In genomic region chr9:37037744-37038640, GRCh38 we compare ENCODE assay signal across 9 cellular contexts. TPM values are rescaled to one million over a fixed set of nuclear protein-coding genes. Genes with fewer than 3 reads are reported as not detected.
A peak's percentile ranks its signal among the peaks of the same experiment; 100 is the strongest.
DNase-seq lines count a peak whose midpoint lies in the region; ATAC-seq, FAIRE-seq and TF ChIP-seq lines count a peak whose summit lies in the region.
"Had no signal": no experiment of that assay in that cellular context is flagged by ENCODE, and none has a peak within 500 bp of the region (broad histone marks: within the 10 kb centered on the region; RNA-seq: fewer than 3 reads in every experiment).

No MANE protein-coding gene starts in this region.

- ATAC-seq in lower lobe of right lung, result peak in 1 of 2 donors; percentile 39
- no peak for ATAC-seq in HG02571 (IDR thresholded peaks at IDR 0.05; ENCODE audit: unreplicated experiment)

- no peaks in the 10 kb centered on the region for H3K36me3 Mint-ChIP-seq in MCF 10A (ENCODE audit: insufficient read depth, unreplicated experiment)
- no peaks in the 10 kb centered on the region for H3K36me3 Mint-ChIP-seq in activated naive CD4-positive, alpha-beta T cell treated with anti-CD3 and anti-CD28 coated beads for 36 hours (ENCODE audit: low read depth)
- H3K36me3 Mint-ChIP-seq in type B pancreatic cell, result no peaks in the 10 kb centered on the region

- intact Hi-C loops in breast epithelium (cut with DNase I; ENCODE audit: low total_unique reads) (no loop called here), MCF 10A (cut with micrococcal nuclease) (no loop called here), lower lobe of right lung (cut with DNase I) (no loop called here)
- intact Hi-C loops in activated naive CD4-positive, alpha-beta T cell treated with anti-CD3 and anti-CD28 coated beads for 36 hours (cut with micrococcal nuclease), result loop anchor here (1.0 kb wide), 2 partner anchors 11 to 41 kb away; no protein-coding TSS in a partner anchor

- H3K27ac Mint-ChIP-seq in MCF 10A (ENCODE audit: low read depth, unreplicated experiment), result no peak overlapping the region
- H3K27ac Mint-ChIP-seq in activated naive CD4-positive, alpha-beta T cell treated with anti-CD3 and anti-CD28 coated beads for 36 hours, result no peak overlapping the region
- no peak overlapping the region for H3K27ac Mint-ChIP-seq in type B pancreatic cell

- H3K27me3 ChIP-seq in breast epithelium, result peaks cover 18 to 93% of the 10 kb centered on the region in 2 donors
- peaks cover 98% of the 10 kb centered on the region for H3K27me3 ChIP-seq in lower lobe of right lung (ENCODE audit: low read depth)

- H3K4me1 ChIP-seq in breast epithelium (peaks cover 8 to 10% of the 10 kb centered on the region in 2 donors), lower lobe of right lung (peaks cover 47% of the 10 kb centered on the region)

- no peak for FAIRE-seq in H54 (lab: Jason Lieb, UNC)

- no peaks in the 10 kb centered on the region for H3K36me3 ChIP-seq in breast epithelium
- H3K36me3 ChIP-seq in lower lobe of right lung, result no peaks in the 10 kb centered on the region

- TF ChIP-seq CTCF in breast epithelium (IDR thresholded peaks at IDR 0.05) (no peak), MCF 10A (IDR thresholded peaks at IDR 0.05; ENCODE audit: unreplicated experiment) (no peak), lower lobe of right lung (IDR thresholded peaks at IDR 0.05) (no peak), type B pancreatic cell (conservative IDR thresholded peaks at IDR 0.05) (no peak)

- POLR2A ChIA-PET in MCF 10A (lab: Yijun Ruan, JAX), result no interaction called here

- H3K27ac ChIP-seq in breast epithelium (no peak overlapping the region), lower lobe of right lung (no peak overlapping the region)

- H3K4me3 ChIP-seq in breast epithelium, result peak overlapping the region; percentile 49 to 78 (median 54)
- H3K4me3 ChIP-seq in lower lobe of right lung, result peak overlapping the region; percentile 62

- no TSS peak for BruUV-seq in MCF 10A (replicated peaks; lab: Mats Ljungman, UMichigan)

- H3K9me3 Mint-ChIP-seq in MCF 10A (ENCODE audit: unreplicated experiment) (peaks cover 7% of the 10 kb centered on the region), type B pancreatic cell (no peaks in the 10 kb centered on the region)
- H3K9me3 Mint-ChIP-seq in activated naive CD4-positive, alpha-beta T cell treated with anti-CD3 and anti-CD28 coated beads for 36 hours, result no peaks in the 10 kb centered on the region

- H3K27me3 Mint-ChIP-seq in MCF 10A (ENCODE audit: insufficient read depth, unreplicated experiment) (peaks cover 54% of the 10 kb centered on the region), type B pancreatic cell (peaks cover 99% of the 10 kb centered on the region)
- peaks cover 72% of the 10 kb centered on the region for H3K27me3 Mint-ChIP-seq in activated naive CD4-positive, alpha-beta T cell treated with anti-CD3 and anti-CD28 coated beads for 36 hours (ENCODE audit: low read depth)

- TF ChIP-seq POLR2A in breast epithelium (IDR thresholded peaks at IDR 0.05), result no peak
- TF ChIP-seq POLR2A in H54 (IDR thresholded peaks at IDR 0.05; ENCODE audit: low read depth, low read length), result no peak

- no peak overlapping the region for H3K4me3 Mint-ChIP-seq in MCF 10A (ENCODE audit: unreplicated experiment)
- H3K4me3 Mint-ChIP-seq in activated naive CD4-positive, alpha-beta T cell treated with anti-CD3 and anti-CD28 coated beads for 36 hours, result peak overlapping the region; percentile 81
- peak overlapping the region; percentile 89 for H3K4me3 Mint-ChIP-seq in type B pancreatic cell

- DNase-seq in breast epithelium (ENCODE audit: low spot score in 2 of 2), result no peak
- DNase-seq in MCF 10A (ENCODE audit: unreplicated experiment), result no peak
- DNase-seq in activated naive CD4-positive, alpha-beta T cell treated with anti-CD3 and anti-CD28 coated beads for 36 hours, result peak; percentile 36
- no peak for DNase-seq in lower lobe of right lung
- DNase-seq in type B pancreatic cell (ENCODE audit: extremely low spot score, unreplicated experiment), result no peak
- no peak for DNase-seq in NCI-H187 treated with DMSO at 0.1 percent for 48 hours (lab: John Stamatoyannopoulos, UW)
- DNase-seq in H54 (ENCODE audit: insufficient read length, low spot score), result no peak
- DNase-seq: left cardiac atrium had no signal

- peaks cover 14% of the 10 kb centered on the region for H3K4me1 Mint-ChIP-seq in MCF 10A (ENCODE audit: insufficient read depth, unreplicated experiment)
- H3K4me1 Mint-ChIP-seq in activated naive CD4-positive, alpha-beta T cell treated with anti-CD3 and anti-CD28 coated beads for 36 hours (ENCODE audit: low read depth), result peaks cover 30% of the 10 kb centered on the region
- H3K4me1 Mint-ChIP-seq in type B pancreatic cell (ENCODE audit: unreplicated experiment), result peaks cover 12% of the 10 kb centered on the region

- peaks cover 0 to 4% of the 10 kb centered on the region in 2 donors for H3K9me3 ChIP-seq in breast epithelium
- no peaks in the 10 kb centered on the region for H3K9me3 ChIP-seq in lower lobe of right lung

- CTCF ChIA-PET in MCF 10A (lab: Yijun Ruan, JAX), result no interaction called here
- CTCF ChIA-PET in activated naive CD4-positive, alpha-beta T cell treated with anti-CD3 and anti-CD28 coated beads for 36 hours (lab: Charles Lee), result interaction anchor here (0.7 kb wide), 1 partner anchor 52 kb away, joined by 3 read pairs; no protein-coding TSS in a partner anchor

RNA-seq across cellular contexts. Expression of gene PAX5, which starts 3.9 kb away (rescaled TPM):
- total RNA-seq in breast epithelium (under 1 TPM in 1 of 3 donors, not detected in 2; 0.59 TPM), MCF 10A (2022) (not detected in 2 replicates), lower lobe of right lung (0.18 TPM), type B pancreatic cell (ENCODE audit: low replicate concordance) (not detected in 2 replicates)
- under 1 TPM; 0.21 to 0.27 TPM for total RNA-seq in activated naive CD4-positive, alpha-beta T cell treated with anti-CD3 and anti-CD28 coated beads for 36 hours
